ENCODE assay signal across 26 cellular contexts in genomic region chr20:40101479-40102032, GRCh38.
"Had no signal": no experiment of that assay in that cellular context is flagged by ENCODE, and none has a peak within 500 bp of the region (broad histone marks: within the 10 kb centered on the region; RNA-seq: fewer than 3 reads in every experiment).

No MANE protein-coding gene starts in this region.

- ATAC-seq: effector memory CD8-positive, alpha-beta T cell; esophagus mucosa; gastrocnemius medialis; heart right ventricle; left cardiac atrium; left lobe of liver had no signal

- H3K4me1 ChIP-seq: colonic mucosa, esophagus squamous epithelium, gastrocnemius medialis, heart right ventricle, left ventricle myocardium inferior had no signal

- H3K4me3 ChIP-seq: colonic mucosa, esophagus squamous epithelium, gastrocnemius medialis, heart right ventricle, left ventricle myocardium inferior, lung had no signal

- H3K27me3 ChIP-seq: colonic mucosa, gastrocnemius medialis had no signal

- DNase-seq: colonic mucosa; cortex of kidney; effector CD8-positive, alpha-beta T cell; effector memory CD8-positive, alpha-beta T cell; endodermal cell; erythroblast; esophagus squamous epithelium; foreskin fibroblast; foreskin melanocyte; gastrocnemius medialis; glutamatergic neuron; head of caudate nucleus; heart right ventricle; hippocampal formation; left cardiac atrium; left ventricle myocardium inferior; mammary epithelial cell; mesendoderm; midbrain had no signal

- H3K27ac ChIP-seq: colonic mucosa, epithelial cell of prostate, esophagus squamous epithelium, gastrocnemius medialis, heart right ventricle, left ventricle myocardium inferior had no signal

- FAIRE-seq: endometrium, islet of Langerhans, keratinocyte had no signal

- H3K36me3 ChIP-seq: colonic mucosa, esophagus squamous epithelium, gastrocnemius medialis, heart right ventricle, left ventricle myocardium inferior had no signal

- H3K9me3 ChIP-seq: colonic mucosa, esophagus squamous epithelium, gastrocnemius medialis, heart right ventricle, left ventricle myocardium inferior had no signal
